1 cellular context compared by ENCODE assay signal in genomic region chr5:20077186-20077585, GRCh38.
A peak's percentile ranks its signal among the peaks of the same experiment; 100 is the strongest.
TF ChIP-seq lines count a peak whose summit lies in the region.

No MANE protein-coding gene starts in this region.

TF ChIP-seq in HepG2, 621 proteins besides CTCF, POLR2A, EP300 and RAD21 (continued from another document):
- no peak for TF ChIP-seq FOXP4 (CRISPR knock-in tag; IDR thresholded peaks at IDR 0.05)
- peak; percentile 60 to 78; a peak in 3 of 4 replicates for TF ChIP-seq MAFK (conservative IDR thresholded peaks at IDR 0.05 in 1 of 2, IDR thresholded peaks at IDR 0.05 in 1 of 2; ENCODE audit: low read length in 2 of 2)
- no peak for TF ChIP-seq MAF1 (CRISPR knock-in tag; IDR thresholded peaks at IDR 0.05; ENCODE audit: borderline replicate concordance)
- TF ChIP-seq NR2C2 (CRISPR knock-in tag; IDR thresholded peaks at IDR 0.05; ENCODE audit: borderline replicate concordance): no peak
- TF ChIP-seq SAP130 (CRISPR knock-in tag; IDR thresholded peaks at IDR 0.05; ENCODE audit: low read depth): no peak
- TF ChIP-seq, protein P1, sequence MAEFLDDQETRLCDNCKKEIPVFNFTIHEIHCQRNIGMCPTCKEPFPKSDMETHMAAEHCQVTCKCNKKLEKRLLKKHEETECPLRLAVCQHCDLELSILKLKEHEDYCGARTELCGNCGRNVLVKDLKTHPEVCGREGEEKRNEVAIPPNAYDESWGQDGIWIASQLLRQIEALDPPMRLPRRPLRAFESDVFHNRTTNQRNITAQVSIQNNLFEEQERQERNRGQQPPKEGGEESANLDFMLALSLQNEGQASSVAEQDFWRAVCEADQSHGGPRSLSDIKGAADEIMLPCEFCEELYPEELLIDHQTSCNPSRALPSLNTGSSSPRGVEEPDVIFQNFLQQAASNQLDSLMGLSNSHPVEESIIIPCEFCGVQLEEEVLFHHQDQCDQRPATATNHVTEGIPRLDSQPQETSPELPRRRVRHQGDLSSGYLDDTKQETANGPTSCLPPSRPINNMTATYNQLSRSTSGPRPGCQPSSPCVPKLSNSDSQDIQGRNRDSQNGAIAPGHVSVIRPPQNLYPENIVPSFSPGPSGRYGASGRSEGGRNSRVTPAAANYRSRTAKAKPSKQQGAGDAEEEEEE (CRISPR knock-in tag; IDR thresholded peaks at IDR 0.05; ENCODE audit: borderline replicate concordance): no peak
- TF ChIP-seq JUNB (CRISPR knock-in tag; IDR thresholded peaks at IDR 0.05; ENCODE audit: borderline replicate concordance): no peak
- no peak for TF ChIP-seq ARNTL (CRISPR knock-in tag; IDR thresholded peaks at IDR 0.05)
- peak; percentile 68 for TF ChIP-seq MAFF (IDR thresholded peaks at IDR 0.05; ENCODE audit: low read depth, low read length)
- no peak for TF ChIP-seq PITX1 (CRISPR knock-in tag; IDR thresholded peaks at IDR 0.05)
- TF ChIP-seq CENPT (CRISPR knock-in tag; IDR thresholded peaks at IDR 0.05; ENCODE audit: low read depth): no peak
- TF ChIP-seq ZNF703 (CRISPR knock-in tag; IDR thresholded peaks at IDR 0.05; ENCODE audit: borderline replicate concordance): no peak
